Comparison of ENCODE assay signal across 8 cellular contexts in the genomic region with DNA sequence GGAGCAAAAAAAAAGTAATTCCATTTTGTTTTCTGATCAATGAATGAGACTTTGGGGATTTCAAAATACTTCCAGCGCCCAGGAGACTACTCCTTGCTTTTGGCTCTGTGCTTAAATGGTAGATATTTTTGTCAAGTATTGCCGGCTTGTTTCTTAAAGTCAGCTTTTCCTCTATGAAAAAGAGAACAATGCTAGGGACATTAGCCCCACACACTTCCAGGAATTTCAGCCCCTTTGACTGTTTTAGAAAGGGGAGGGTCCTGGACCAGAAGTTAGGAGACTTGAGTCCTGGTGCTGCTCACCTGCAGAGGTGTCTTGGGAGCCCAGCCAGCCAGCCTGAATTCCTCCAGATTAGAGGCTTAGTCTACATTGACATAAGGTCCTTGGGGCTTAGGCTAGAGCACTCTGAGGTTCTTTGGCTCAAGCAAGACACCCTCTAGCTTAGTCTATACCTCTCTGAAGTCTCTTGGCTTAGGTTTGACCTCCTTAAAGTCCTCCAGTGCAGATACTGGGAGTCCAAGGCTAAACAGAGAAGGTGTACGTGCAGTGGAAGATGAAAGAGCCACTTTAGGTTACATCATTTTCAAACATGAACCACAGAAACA. TPM values are rescaled to one million over a fixed set of nuclear protein-coding genes. Genes with fewer than 3 reads are reported as not detected.
DNase-seq lines count a peak whose midpoint lies in the region; ATAC-seq, FAIRE-seq and TF ChIP-seq lines count a peak whose summit lies in the region.

No MANE protein-coding gene starts in this region.

- H3K27me3 ChIP-seq in cardiac muscle cell, result peaks cover 14% of the 10 kb centered on the region
- H3K27me3 ChIP-seq in lung (ENCODE audit: control insufficient read depth, insufficient read depth), result no peaks in the 10 kb centered on the region
- no peaks in the 10 kb centered on the region for H3K27me3 ChIP-seq in upper lobe of right lung

- WGBS in lung, 2 donors, result 32 to 33% methylated on average over 3 of the region's 3 CpGs

- intact Hi-C loops in left ventricle myocardium superior (cut with micrococcal nuclease), result no loop called here
- intact Hi-C loops in upper lobe of right lung (cut with DNase I), result no loop called here

- H3K4me3 ChIP-seq in cardiac muscle cell (peak overlapping the region; percentile 71), astrocyte of the spinal cord (ENCODE audit: low read depth, low read length) (peak overlapping the region; percentile 84), lung (no peak overlapping the region), upper lobe of right lung (peak overlapping the region; percentile 94)

- DNase-seq in cardiac muscle cell (ENCODE audit: low read depth in 1 of 2, low spot score in 1 of 2), result no peak
- DNase-seq in left ventricle myocardium superior, result no peak
- no peak for DNase-seq in astrocyte of the spinal cord (ENCODE audit: low read depth, low spot score)
- peak; percentile 40 for DNase-seq in lung (ENCODE audit: low spot score)
- no peak for DNase-seq in upper lobe of right lung
- no peak for DNase-seq in RCC 7860 (ENCODE audit: low spot score)
- no peak for DNase-seq in NCI-H1417 (lab: John Stamatoyannopoulos, UW)
- no peak for DNase-seq in effector CD4-positive, alpha-beta T cell

- no peaks in the 10 kb centered on the region for H3K36me3 ChIP-seq in cardiac muscle cell
- H3K36me3 ChIP-seq in lung (ENCODE audit: control insufficient read depth in 2 of 2, insufficient read depth in 2 of 2, low read length in 2 of 2), result no peaks in the 10 kb centered on the region
- H3K36me3 ChIP-seq in upper lobe of right lung, result no peaks in the 10 kb centered on the region

- H3K27ac ChIP-seq in cardiac muscle cell (no peak overlapping the region), lung (ENCODE audit: low read depth in 1 of 2, low read length in 1 of 2) (peak overlapping the region; percentile 95 to 97), upper lobe of right lung (peak overlapping the region; percentile 94)

- in situ Hi-C loops in astrocyte of the spinal cord (cut with HindIII; ENCODE audit: low sequenced_read_pairs), result no loop called here

- H3K9me3 ChIP-seq in cardiac muscle cell (ENCODE audit: low read depth) (no peaks in the 10 kb centered on the region), lung (ENCODE audit: control insufficient read depth in 2 of 2, insufficient read depth in 1 of 2, low read length in 1 of 2) (no peaks in the 10 kb centered on the region), upper lobe of right lung (no peaks in the 10 kb centered on the region)

- no peak for FAIRE-seq in RCC 7860 (lab: Jason Lieb, UNC)

- TF ChIP-seq CTCF in cardiac muscle cell (IDR thresholded peaks at IDR 0.05; ENCODE audit: low read depth, low read length) (no peak), astrocyte of the spinal cord (IDR thresholded peaks at IDR 0.05; ENCODE audit: low read depth, low read length) (no peak), lung (IDR thresholded peaks at IDR 0.05; ENCODE audit: control extremely low read depth, extremely low read depth) (no peak), upper lobe of right lung (IDR thresholded peaks at IDR 0.05) (no peak)

- ATAC-seq in left ventricle myocardium superior, result no peak
- ATAC-seq in lung (ENCODE audit: insufficient read depth, low FRiP score), result no peak
- no peak for ATAC-seq in upper lobe of right lung

- H3K4me1 ChIP-seq in cardiac muscle cell (ENCODE audit: low read depth) (peaks cover 39% of the 10 kb centered on the region), lung (ENCODE audit: control insufficient read depth in 2 of 2, insufficient read depth in 2 of 2, low read length in 2 of 2) (peaks cover 6 to 12% of the 10 kb centered on the region in 2 donors), upper lobe of right lung (peaks cover 37% of the 10 kb centered on the region)

RNA-seq across cellular contexts. Expression of a gene that starts 1.6 kb away (rescaled TPM):
- total RNA-seq in cardiac muscle cell (10.3 and 20.4 TPM in 2 replicates), left ventricle myocardium superior (50.0 TPM), lung (10 to 100 TPM; 34.2 to 35.7 TPM), upper lobe of right lung (44.9 TPM)
- polyA plus RNA-seq in cardiac muscle cell (4.8 and 6.8 TPM in 2 replicates), lung (10 to 100 TPM in 1 of 2 donors, 1 to 10 TPM in 1; 8.9 to 15.5 TPM)
